In genomic region chrX:120732461-120732860, GRCh38 we compare ENCODE assay signal across 18 cellular contexts.
DNase-seq lines count a peak whose midpoint lies in the region; ATAC-seq and TF ChIP-seq lines count a peak whose summit lies in the region.
"Had no signal": no experiment of that assay in that cellular context is flagged by ENCODE, and none has a peak within 500 bp of the region (broad histone marks: within the 10 kb centered on the region; RNA-seq: fewer than 3 reads in every experiment).

No MANE protein-coding gene starts in this region.

- no TSS peak for BruUV-seq in MCF 10A (replicated peaks; lab: Mats Ljungman, UMichigan)
- no TSS peak for BruUV-seq in PC-9 (replicated peaks; lab: Mats Ljungman, UMichigan)

- TF ChIP-seq CTCF in MCF 10A (IDR thresholded peaks at IDR 0.05; ENCODE audit: unreplicated experiment) (no peak), breast epithelium (IDR thresholded peaks at IDR 0.05) (no peak), PC-9 (conservative IDR thresholded peaks at IDR 0.05) (no peak)

- CTCF ChIA-PET in MCF 10A (lab: Yijun Ruan, JAX) (interaction anchor here (0.7 kb wide), 1 partner anchor 218 kb away, joined by 3 read pairs; no protein-coding TSS in a partner anchor), PC-9 (lab: Charles Lee) (interaction anchor here (0.7 kb wide), 1 partner anchor 102 kb away, joined by 3 read pairs; no protein-coding TSS in a partner anchor)
- CTCF ChIA-PET in activated CD8-positive, alpha-beta T cell treated with anti-CD3 and anti-CD28 coated beads, Interleukin-2, amount 10 ng/mL, durations not matched to agents 7 days and 5 days (lab: Charles Lee), result no interaction called here

- DNase-seq in MCF 10A (ENCODE audit: unreplicated experiment) (peak; percentile 17), breast epithelium (ENCODE audit: low spot score in 2 of 2) (no peak), PC-9 (no peak), fibroblast of gingiva (ENCODE audit: low read depth) (peak; percentile 26), middle frontal gyrus (ENCODE audit: extremely low spot score, low spot score) (no peak), AG08395 (ENCODE audit: low spot score) (no peak)
- no peak for DNase-seq in stimulated activated naive B cell treated with anti-CD40 and anti-IgM and Interleukin-4, amounts not matched to agents 10 μg/mL and 1 μg/mL and 100 μg/mL, for 72 hours
- DNase-seq in activated CD8-positive, alpha-beta T cell treated with anti-CD3 and anti-CD28 coated beads, Interleukin-2, amount 10 ng/mL, durations not matched to agents 7 days and 5 days, result no peak
- DNase-seq: ACHN; C1 segment of cervical spinal cord; Calu3; CD4-positive, alpha-beta T cell; DMS 273 treated with DMSO at 0.1 percent for 48 hours; DMS79 treated with DMSO at 0.1 percent for 48 hours; GF-D8; HCEC 1CT had no signal

- no peak overlapping the region for H2AFZ ChIP-seq in PC-9

- no peaks in the 10 kb centered on the region for H3K36me3 Mint-ChIP-seq in MCF 10A (ENCODE audit: insufficient read depth, unreplicated experiment)
- H3K36me3 Mint-ChIP-seq in stimulated activated naive B cell treated with anti-CD40 and anti-IgM and Interleukin-4, amounts not matched to agents 10 μg/mL and 1 μg/mL and 100 μg/mL, for 72 hours, result no peaks in the 10 kb centered on the region
- no peaks in the 10 kb centered on the region for H3K36me3 Mint-ChIP-seq in activated CD8-positive, alpha-beta T cell treated with anti-CD3 and anti-CD28 coated beads, Interleukin-2, amount 10 ng/mL, durations not matched to agents 7 days and 5 days (ENCODE audit: low read depth)

- H3K9me3 ChIP-seq in breast epithelium (no peaks in the 10 kb centered on the region), PC-9 (ENCODE audit: insufficient read depth, low read depth) (peaks cover 11% of the 10 kb centered on the region; the same call in 1 of the 2 replicates)

- intact Hi-C loops in MCF 10A (cut with micrococcal nuclease) (no loop called here), breast epithelium (cut with DNase I; ENCODE audit: low total_unique reads) (loop anchor here (1.0 kb wide), 1 partner anchor 8 kb away; no protein-coding TSS in a partner anchor), PC-9 (cut with micrococcal nuclease; ENCODE audit: unreplicated experiment) (loop anchor here (10.0 kb wide), 1 partner anchor 418 kb away; the partner anchor contains the start of gene TMEM255A)

- POLR2A ChIA-PET in MCF 10A (lab: Yijun Ruan, JAX), result no interaction called here
- POLR2A ChIA-PET in PC-9 (lab: Charles Lee; ENCODE audit: unreplicated experiment), result no interaction called here
- POLR2A ChIA-PET in activated CD8-positive, alpha-beta T cell treated with anti-CD3 and anti-CD28 coated beads, Interleukin-2, amount 10 ng/mL, durations not matched to agents 7 days and 5 days (lab: Charles Lee), result no interaction called here

- no peaks in the 10 kb centered on the region for H4K20me1 ChIP-seq in PC-9 (ENCODE audit: insufficient read depth)

- H3K36me3 ChIP-seq in breast epithelium, result no peaks in the 10 kb centered on the region
- H3K36me3 ChIP-seq in PC-9 (ENCODE audit: low read depth), result peaks cover 7% of the 10 kb centered on the region; the same call in 1 of the 2 replicates

- no peaks in the 10 kb centered on the region for H3K27me3 Mint-ChIP-seq in MCF 10A (ENCODE audit: insufficient read depth, unreplicated experiment)
- no peaks in the 10 kb centered on the region for H3K27me3 Mint-ChIP-seq in stimulated activated naive B cell treated with anti-CD40 and anti-IgM and Interleukin-4, amounts not matched to agents 10 μg/mL and 1 μg/mL and 100 μg/mL, for 72 hours
- no peaks in the 10 kb centered on the region for H3K27me3 Mint-ChIP-seq in activated CD8-positive, alpha-beta T cell treated with anti-CD3 and anti-CD28 coated beads, Interleukin-2, amount 10 ng/mL, durations not matched to agents 7 days and 5 days (ENCODE audit: low read depth)
- H3K27me3 Mint-ChIP-seq: B cell; CD4-positive, alpha-beta T cell had no signal

- peaks cover 7% of the 10 kb centered on the region; the same call in 1 of the 2 replicates for H3K79me2 ChIP-seq in PC-9 (ENCODE audit: low read depth)

- no peak overlapping the region for H3K4me3 Mint-ChIP-seq in MCF 10A (ENCODE audit: unreplicated experiment)
- no peak overlapping the region for H3K4me3 Mint-ChIP-seq in stimulated activated naive B cell treated with anti-CD40 and anti-IgM and Interleukin-4, amounts not matched to agents 10 μg/mL and 1 μg/mL and 100 μg/mL, for 72 hours
- no peak overlapping the region for H3K4me3 Mint-ChIP-seq in activated CD8-positive, alpha-beta T cell treated with anti-CD3 and anti-CD28 coated beads, Interleukin-2, amount 10 ng/mL, durations not matched to agents 7 days and 5 days
- H3K4me3 Mint-ChIP-seq: B cell; CD4-positive, alpha-beta T cell had no signal

- H3K9me2 ChIP-seq in PC-9 (ENCODE audit: insufficient read depth), result no peaks in the 10 kb centered on the region

- H3K9me3 Mint-ChIP-seq in MCF 10A (ENCODE audit: unreplicated experiment), result no peaks in the 10 kb centered on the region
- peaks cover 0 to 1% of the 10 kb centered on the region in 2 donors for H3K9me3 Mint-ChIP-seq in stimulated activated naive B cell treated with anti-CD40 and anti-IgM and Interleukin-4, amounts not matched to agents 10 μg/mL and 1 μg/mL and 100 μg/mL, for 72 hours
- no peaks in the 10 kb centered on the region for H3K9me3 Mint-ChIP-seq in activated CD8-positive, alpha-beta T cell treated with anti-CD3 and anti-CD28 coated beads, Interleukin-2, amount 10 ng/mL, durations not matched to agents 7 days and 5 days (ENCODE audit: insufficient read depth)
- H3K9me3 Mint-ChIP-seq: CD4-positive, alpha-beta T cell had no signal

- H3K27ac ChIP-seq in breast epithelium, result no peak overlapping the region
- peak overlapping the region; percentile 13; the same call in 1 of the 2 replicates for H3K27ac ChIP-seq in PC-9
- H3K27ac ChIP-seq: 22Rv1 had no signal

- H3K4me3 ChIP-seq in breast epithelium (no peak overlapping the region), PC-9 (no peak overlapping the region)

- TF ChIP-seq POLR2A in breast epithelium (IDR thresholded peaks at IDR 0.05), result no peak

- ATAC-seq in stimulated activated naive B cell treated with anti-CD40 and anti-IgM and Interleukin-4, amounts not matched to agents 10 μg/mL and 1 μg/mL and 100 μg/mL, for 72 hours (replicated peaks), result no peak
- no peak for ATAC-seq in activated CD8-positive, alpha-beta T cell treated with anti-CD3 and anti-CD28 coated beads, Interleukin-2, amount 10 ng/mL, durations not matched to agents 7 days and 5 days

- H3K4me2 ChIP-seq in PC-9, result no peak overlapping the region

- H3K27me3 ChIP-seq in breast epithelium (no peaks in the 10 kb centered on the region), PC-9 (ENCODE audit: insufficient read depth, low read depth) (no peaks in the 10 kb centered on the region)

- peaks cover 5% of the 10 kb centered on the region for H3K4me1 Mint-ChIP-seq in MCF 10A (ENCODE audit: insufficient read depth, unreplicated experiment)
- H3K4me1 Mint-ChIP-seq in stimulated activated naive B cell treated with anti-CD40 and anti-IgM and Interleukin-4, amounts not matched to agents 10 μg/mL and 1 μg/mL and 100 μg/mL, for 72 hours, result peaks cover 6 to 8% of the 10 kb centered on the region in 2 donors
- peaks cover 3% of the 10 kb centered on the region for H3K4me1 Mint-ChIP-seq in activated CD8-positive, alpha-beta T cell treated with anti-CD3 and anti-CD28 coated beads, Interleukin-2, amount 10 ng/mL, durations not matched to agents 7 days and 5 days (ENCODE audit: low read depth)

- H3K27ac Mint-ChIP-seq in MCF 10A (ENCODE audit: low read depth, unreplicated experiment), result no peak overlapping the region
- peak overlapping the region; percentile 47 for H3K27ac Mint-ChIP-seq in stimulated activated naive B cell treated with anti-CD40 and anti-IgM and Interleukin-4, amounts not matched to agents 10 μg/mL and 1 μg/mL and 100 μg/mL, for 72 hours
- H3K27ac Mint-ChIP-seq in activated CD8-positive, alpha-beta T cell treated with anti-CD3 and anti-CD28 coated beads, Interleukin-2, amount 10 ng/mL, durations not matched to agents 7 days and 5 days, result no peak overlapping the region
- H3K27ac Mint-ChIP-seq: B cell; CD4-positive, alpha-beta T cell had no signal

- H3F3A ChIP-seq in PC-9 (ENCODE audit: insufficient read depth, low read depth), result peaks cover 41% of the 10 kb centered on the region

- no peaks in the 10 kb centered on the region for H3K4me1 ChIP-seq in breast epithelium
- peaks cover 36% of the 10 kb centered on the region for H3K4me1 ChIP-seq in PC-9 (replicated peaks; ENCODE audit: insufficient read depth)

Comparison
In these comparisons a context has a peak if more than half of its experiments do, and no peak if none do; other contexts are left out.
1. DNase-seq: peak in MCF 10A (single experiment) and fibroblast of gingiva (single experiment); none in breast epithelium (0 of 2), PC-9 (0 of 2), stimulated activated naive B cell treated with anti-CD40 and anti-IgM and Interleukin-4, amounts not matched to agents 10 μg/mL and 1 μg/mL and 100 μg/mL, for 72 hours (single experiment), middle frontal gyrus (single experiment), activated CD8-positive, alpha-beta T cell treated with anti-CD3 and anti-CD28 coated beads, Interleukin-2, amount 10 ng/mL, durations not matched to agents 7 days and 5 days (single experiment) and AG08395 (single experiment).